Comparison of ENCODE assay signal across 28 cellular contexts in the genomic region with DNA sequence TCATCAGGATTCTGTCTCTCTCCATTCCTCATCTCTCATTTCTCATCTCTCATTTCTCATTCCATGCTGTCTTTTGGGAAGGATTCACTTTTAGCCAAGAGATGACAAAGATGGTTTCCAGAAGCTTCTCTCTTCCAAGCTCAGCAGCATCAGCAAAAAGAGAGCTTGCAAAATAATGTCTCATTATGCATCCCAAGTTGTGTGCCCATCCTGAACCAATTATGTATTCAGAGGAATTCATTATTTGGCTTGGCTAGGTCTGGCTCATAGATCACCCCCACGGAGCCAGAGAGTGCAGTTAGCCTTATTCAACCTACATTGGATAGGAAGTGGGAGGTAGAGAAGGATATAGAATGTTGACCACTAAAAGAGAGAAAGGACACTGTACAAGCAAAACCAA.
"Had no signal": no experiment of that assay in that cellular context is flagged by ENCODE, and none has a peak within 500 bp of the region (broad histone marks: within the 10 kb centered on the region; RNA-seq: fewer than 3 reads in every experiment).

No MANE protein-coding gene starts in this region.

- ATAC-seq: right cardiac atrium; stimulated activated effector memory CD8-positive, alpha-beta T cell treated with anti-CD3 and anti-CD28 coated beads, Interleukin-12 subunit alpha, Interleukin-12 subunit beta, amount 100 ng/mL, for 72 hours; upper lobe of right lung had no signal

- H3K4me3 ChIP-seq: left ventricle myocardium inferior, lung, ovary, prostate gland, sigmoid colon, spleen, suprapubic skin, thoracic aorta, tibial artery, upper lobe of right lung had no signal

- FAIRE-seq: islet of Langerhans, kidney, small intestine, urothelium cell line had no signal

- H3K27me3 ChIP-seq: ovary had no signal

- H3K9me3 Mint-ChIP-seq: natural killer cell; stimulated activated naive CD8-positive, alpha-beta T cell treated with anti-CD3 and anti-CD28 coated beads, Interleukin-15, Interleukin-2, amounts not matched to agents 100 ng/mL and 50 ng/mL, for 24 hours had no signal

- H3K36me3 ChIP-seq: left ventricle myocardium inferior, ovary, prostate gland, sigmoid colon, spleen, suprapubic skin, thoracic aorta, tibial artery, upper lobe of right lung had no signal

- H3K27ac Mint-ChIP-seq: immature natural killer cell; mesothelial cell of epicardium; naive B cell; natural killer cell; stimulated activated effector memory CD8-positive, alpha-beta T cell treated with anti-CD3 and anti-CD28 coated beads, Interleukin-12 subunit alpha, Interleukin-12 subunit beta, amount 100 ng/mL, for 72 hours; stimulated activated naive CD8-positive, alpha-beta T cell treated with anti-CD3 and anti-CD28 coated beads, Interleukin-15, Interleukin-2, amounts not matched to agents 100 ng/mL and 50 ng/mL, for 24 hours had no signal

- DNase-seq: hypothalamus; immature natural killer cell; kidney; left ventricle myocardium inferior; mesendoderm; naive B cell; natural killer cell; ovary; posterior cingulate gyrus; retina; right cardiac atrium; sigmoid colon; small intestine; spleen; stimulated activated CD4-positive, alpha-beta T cell treated with anti-CD3 and anti-CD28 coated beads, Interleukin-4, amount 100 ng/mL, for 24 hours; stimulated activated naive CD4-positive, alpha-beta T cell; tibial artery; trophoblast cell; upper lobe of right lung had no signal

- H3K27ac ChIP-seq: left ventricle myocardium inferior, ovary, prostate gland, sigmoid colon, spleen, suprapubic skin, thoracic aorta, tibial artery, upper lobe of right lung had no signal

- H3K36me3 Mint-ChIP-seq: immature natural killer cell, mesothelial cell of epicardium, natural killer cell had no signal

- H3K9me3 ChIP-seq: ovary, prostate gland, suprapubic skin had no signal

- H3K4me3 Mint-ChIP-seq: mesothelial cell of epicardium; naive B cell; natural killer cell; stimulated activated effector memory CD8-positive, alpha-beta T cell treated with anti-CD3 and anti-CD28 coated beads, Interleukin-12 subunit alpha, Interleukin-12 subunit beta, amount 100 ng/mL, for 72 hours; stimulated activated naive CD8-positive, alpha-beta T cell treated with anti-CD3 and anti-CD28 coated beads, Interleukin-15, Interleukin-2, amounts not matched to agents 100 ng/mL and 50 ng/mL, for 24 hours had no signal
